ENCODE assay signal across 1 cellular context in genomic region chr3:187740446-187741399, GRCh38.
TF ChIP-seq lines count a peak whose summit lies in the region.

No MANE protein-coding gene starts in this region.

TF ChIP-seq in GM12878, 131 proteins besides CTCF, POLR2A, EP300 and RAD21 (continued from another document):
- no peak for TF ChIP-seq NKRF (conservative IDR thresholded peaks at IDR 0.05)
- no peak for TF ChIP-seq RELB (IDR thresholded peaks at IDR 0.05; ENCODE audit: low read depth)
- TF ChIP-seq ZNF207 (IDR thresholded peaks at IDR 0.05; ENCODE audit: borderline replicate concordance), result no peak
- TF ChIP-seq YY1 (IDR thresholded peaks at IDR 0.05; ENCODE audit: low read depth, low read length), result peak; percentile 72; the same call in 1 of the 2 replicates
- TF ChIP-seq SMC3 (IDR thresholded peaks at IDR 0.05; ENCODE audit: borderline replicate concordance, low read length), result peak; percentile 63
- TF ChIP-seq SMARCA5 (IDR thresholded peaks at IDR 0.05), result peak; percentile 18; the same call in 1 of the 2 replicates
- TF ChIP-seq BMI1 (IDR thresholded peaks at IDR 0.05; ENCODE audit: borderline replicate concordance), result no peak
